ENCODE assay signal across 11 cellular contexts in genomic region chr16:68736561-68736960, GRCh38. TPM values are rescaled to one million over a fixed set of nuclear protein-coding genes. Genes with fewer than 3 reads are reported as not detected.
DNase-seq lines count a peak whose midpoint lies in the region; ATAC-seq and TF ChIP-seq lines count a peak whose summit lies in the region.
"Had no signal": no experiment of that assay in that cellular context is flagged by ENCODE, and none has a peak within 500 bp of the region (broad histone marks: within the 10 kb centered on the region; RNA-seq: fewer than 3 reads in every experiment).

No MANE protein-coding gene starts in this region.

- peaks cover 1% of the 10 kb centered on the region in 2 donors for H3K36me3 Mint-ChIP-seq in activated T-cell treated with anti-CD3 and anti-CD28 coated beads, Interleukin-2, amount 50 U/mL, for 72 hours (ENCODE audit: insufficient read depth in 2 of 2)
- H3K36me3 Mint-ChIP-seq in activated naive CD8-positive, alpha-beta T cell: no peaks in the 10 kb centered on the region

- peak overlapping the region; percentile 40 for H3K27ac Mint-ChIP-seq in activated T-cell treated with anti-CD3 and anti-CD28 coated beads, Interleukin-2, amount 50 U/mL, for 72 hours
- no peak overlapping the region for H3K27ac Mint-ChIP-seq in activated naive CD8-positive, alpha-beta T cell
- no peak overlapping the region for H3K27ac Mint-ChIP-seq in stimulated activated naive CD8-positive, alpha-beta T cell treated with anti-CD3 and anti-CD28 coated beads, Interleukin-15, amount 100 ng/mL, for 72 hours
- H3K27ac Mint-ChIP-seq: activated T-helper 2 cell treated with anti-CD3 and anti-CD28 coated beads, Interferon-gamma antibody, Interleukin-2, Interleukin-4, amounts not matched to agents 10 μg/mL and 5 μg/mL and 100 μg/mL, durations not matched to agents 14 hours and 24 hours and 36 hours; HFFc6 had no signal

- peaks cover 31% of the 10 kb centered on the region for H3K27me3 ChIP-seq in lower lobe of right lung (ENCODE audit: low read depth)

- no peak for DNase-seq in activated T-cell treated with anti-CD3 and anti-CD28 coated beads, Interleukin-2, amount 50 U/mL, for 72 hours
- no peak for DNase-seq in activated T-cell treated with anti-CD3 and anti-CD28 coated beads, Interleukin-2, amount 50 U/mL, for 1 hour
- no peak for DNase-seq in lower lobe of right lung
- DNase-seq in stimulated activated naive CD8-positive, alpha-beta T cell treated with anti-CD3 and anti-CD28 coated beads, Interleukin-15, amount 100 ng/mL, for 72 hours: no peak
- DNase-seq in D341Med (ENCODE audit: low spot score): no peak
- DNase-seq in posterior cingulate gyrus: no peak
- no peak for DNase-seq in cerebellar nuclear complex (lab: John Stamatoyannopoulos, UW)
- DNase-seq: DND-41, HFFc6 had no signal

- peak overlapping the region; percentile 56 for H3K4me3 ChIP-seq in lower lobe of right lung

- no peak overlapping the region for H3K27ac ChIP-seq in lower lobe of right lung

- intact Hi-C loops in lower lobe of right lung (cut with DNase I) (no loop called here), posterior cingulate gyrus (cut with DNase I) (no loop called here)

- peaks cover 18% of the 10 kb centered on the region for H3K4me1 ChIP-seq in lower lobe of right lung

- no peaks in the 10 kb centered on the region for H3K9me3 Mint-ChIP-seq in activated T-cell treated with anti-CD3 and anti-CD28 coated beads, Interleukin-2, amount 50 U/mL, for 72 hours
- no peaks in the 10 kb centered on the region for H3K9me3 Mint-ChIP-seq in activated naive CD8-positive, alpha-beta T cell (ENCODE audit: low read depth)
- no peaks in the 10 kb centered on the region for H3K9me3 Mint-ChIP-seq in stimulated activated naive CD8-positive, alpha-beta T cell treated with anti-CD3 and anti-CD28 coated beads, Interleukin-15, amount 100 ng/mL, for 72 hours
- H3K9me3 Mint-ChIP-seq: activated T-helper 2 cell treated with anti-CD3 and anti-CD28 coated beads, Interferon-gamma antibody, Interleukin-2, Interleukin-4, amounts not matched to agents 10 μg/mL and 5 μg/mL and 100 μg/mL, durations not matched to agents 14 hours and 24 hours and 36 hours; HFFc6 had no signal

- no peaks in the 10 kb centered on the region for H3K9me3 ChIP-seq in lower lobe of right lung

- peak overlapping the region; percentile 84 to 85 for H3K4me3 Mint-ChIP-seq in activated T-cell treated with anti-CD3 and anti-CD28 coated beads, Interleukin-2, amount 50 U/mL, for 72 hours
- peak overlapping the region; percentile 81 for H3K4me3 Mint-ChIP-seq in activated naive CD8-positive, alpha-beta T cell
- H3K4me3 Mint-ChIP-seq in stimulated activated naive CD8-positive, alpha-beta T cell treated with anti-CD3 and anti-CD28 coated beads, Interleukin-15, amount 100 ng/mL, for 72 hours: peak overlapping the region; percentile 81 to 83
- H3K4me3 Mint-ChIP-seq: HFFc6 had no signal

- ATAC-seq in activated T-cell treated with anti-CD3 and anti-CD28 coated beads, Interleukin-2, amount 50 U/mL, for 72 hours (replicated peaks in 1 of 2): no peak
- no peak for ATAC-seq in lower lobe of right lung
- ATAC-seq in stimulated activated naive CD8-positive, alpha-beta T cell treated with anti-CD3 and anti-CD28 coated beads, Interleukin-15, amount 100 ng/mL, for 72 hours: no peak

- no peaks in the 10 kb centered on the region for H3K36me3 ChIP-seq in lower lobe of right lung

- H3K27me3 Mint-ChIP-seq in activated T-cell treated with anti-CD3 and anti-CD28 coated beads, Interleukin-2, amount 50 U/mL, for 72 hours (ENCODE audit: low read depth): peaks cover 58% of the 10 kb centered on the region
- H3K27me3 Mint-ChIP-seq in activated naive CD8-positive, alpha-beta T cell: peaks cover 15% of the 10 kb centered on the region
- H3K27me3 Mint-ChIP-seq in stimulated activated naive CD8-positive, alpha-beta T cell treated with anti-CD3 and anti-CD28 coated beads, Interleukin-15, amount 100 ng/mL, for 72 hours: peaks cover 66% of the 10 kb centered on the region

- H3K4me1 Mint-ChIP-seq in activated T-cell treated with anti-CD3 and anti-CD28 coated beads, Interleukin-2, amount 50 U/mL, for 72 hours (ENCODE audit: low read depth): peaks cover 32% of the 10 kb centered on the region
- H3K4me1 Mint-ChIP-seq in activated naive CD8-positive, alpha-beta T cell (ENCODE audit: low read depth): peaks cover 5% of the 10 kb centered on the region
- H3K4me1 Mint-ChIP-seq in stimulated activated naive CD8-positive, alpha-beta T cell treated with anti-CD3 and anti-CD28 coated beads, Interleukin-15, amount 100 ng/mL, for 72 hours: peaks cover 34% of the 10 kb centered on the region

- no peak for TF ChIP-seq CTCF in lower lobe of right lung (IDR thresholded peaks at IDR 0.05)

RNA-seq across cellular contexts. Expression of gene CDH1, which starts 0.5 kb away (rescaled TPM):
- total RNA-seq in activated T-cell treated with anti-CD3 and anti-CD28 coated beads, Interleukin-2, amount 50 U/mL, for 72 hours: 1 to 10 TPM; 5.2 to 8.6 TPM
- total RNA-seq in lower lobe of right lung: 127 TPM

Comparison
In these comparisons a context has a peak if more than half of its experiments do, and no peak if none do; other contexts are left out.
1. RNA of gene CDH1, which starts 0.5 kb away (total RNA-seq): 127 TPM in lower lobe of right lung (single experiment); 5.2 to 8.6 TPM in activated T-cell treated with anti-CD3 and anti-CD28 coated beads, Interleukin-2, amount 50 U/mL, for 72 hours; every median in the first group is over 10 times any median in the second.
2. Peak in every context shown above with its lines, with median percentiles within 50 percentile points of each other: H3K4me3 Mint-ChIP-seq.